8 cellular contexts compared by ENCODE assay signal in the genomic region with DNA sequence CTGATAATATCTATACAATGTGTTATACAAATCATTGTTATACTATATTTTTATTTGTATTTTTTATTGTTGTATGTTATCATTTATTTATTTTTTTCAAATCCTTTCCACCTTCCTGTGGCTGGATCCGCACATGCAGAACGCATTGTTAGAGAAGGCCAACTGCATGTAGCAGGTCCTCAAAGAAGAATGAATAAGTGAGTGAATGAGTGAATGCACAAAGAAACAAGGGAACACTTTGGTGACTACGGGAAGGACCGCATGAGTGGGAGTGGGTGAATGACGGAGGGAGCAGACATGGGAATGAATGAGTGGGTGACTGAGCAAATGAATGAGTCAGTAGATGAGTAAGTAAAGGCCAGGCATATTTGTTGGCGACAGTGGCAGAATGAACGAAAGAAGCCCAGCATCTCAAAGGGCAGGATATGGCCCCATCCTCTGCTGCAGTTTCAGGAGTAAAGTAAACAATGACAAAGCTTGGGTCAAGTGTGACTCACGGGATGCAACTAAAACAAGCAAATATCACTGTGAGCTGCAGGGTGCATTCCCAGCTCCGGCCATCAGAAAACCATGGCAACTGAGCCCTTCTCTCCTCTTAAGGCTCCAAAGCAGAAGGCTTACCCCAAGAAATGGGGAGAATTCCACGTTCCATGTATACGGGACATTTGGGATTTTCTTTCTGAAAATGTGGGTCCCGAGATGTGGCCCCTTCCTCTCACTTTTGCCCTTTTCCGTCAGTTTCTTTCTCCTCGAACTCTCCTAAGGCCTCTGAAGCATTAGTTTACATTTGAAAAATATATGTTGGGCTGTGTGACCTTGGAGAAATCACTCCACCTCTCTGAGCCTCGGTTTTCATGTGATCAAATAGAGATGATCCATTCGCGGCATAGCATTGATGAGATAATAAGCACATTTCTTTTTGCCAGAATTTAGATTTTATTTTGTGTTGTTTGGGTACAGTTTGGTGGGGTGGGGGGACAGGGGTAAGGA. TPM values are rescaled to one million over a fixed set of nuclear protein-coding genes. Genes with fewer than 3 reads are reported as not detected.
DNase-seq lines count a peak whose midpoint lies in the region; ATAC-seq and TF ChIP-seq lines count a peak whose summit lies in the region.

No MANE protein-coding gene starts in this region.

- H3K9me3 Mint-ChIP-seq in natural killer cell treated with Interleukin-12 subunit alpha and Interleukin-12 subunit beta and Interleukin-15 and Interleukin-18, amount 100 ng/mL, for 72 hours, result peaks cover 10% of the 10 kb centered on the region

- H3K4me3 Mint-ChIP-seq in natural killer cell treated with Interleukin-12 subunit alpha and Interleukin-12 subunit beta and Interleukin-15 and Interleukin-18, amount 100 ng/mL, for 72 hours, result no peak overlapping the region

- H3K4me1 Mint-ChIP-seq in natural killer cell treated with Interleukin-12 subunit alpha and Interleukin-12 subunit beta and Interleukin-15 and Interleukin-18, amount 100 ng/mL, for 72 hours (ENCODE audit: low read depth in 2 of 2), result no peaks in the 10 kb centered on the region

- H3K27ac ChIP-seq in ACC112 (ENCODE audit: low read depth, low read length) (peak overlapping the region; percentile 88), HEK293 (ENCODE audit: extremely low read depth, low read depth, low read length) (no peak overlapping the region)

- peaks cover 9% of the 10 kb centered on the region for H3K36me3 Mint-ChIP-seq in natural killer cell treated with Interleukin-12 subunit alpha and Interleukin-12 subunit beta and Interleukin-15 and Interleukin-18, amount 100 ng/mL, for 72 hours

- H3K27ac Mint-ChIP-seq in natural killer cell treated with Interleukin-12 subunit alpha and Interleukin-12 subunit beta and Interleukin-15 and Interleukin-18, amount 100 ng/mL, for 72 hours, result no peak overlapping the region

- peak; percentile 98 for DNase-seq in hepatic stellate cell (ENCODE audit: low spot score)
- no peak for DNase-seq in natural killer cell treated with Interleukin-12 subunit alpha and Interleukin-12 subunit beta and Interleukin-15 and Interleukin-18, amount 100 ng/mL, for 72 hours (ENCODE audit: low spot score)
- DNase-seq in KG1 (lab: John Stamatoyannopoulos, UW), result no peak

- no peak for TF ChIP-seq CTCF in HEK293 (tag by site-specific recombination; IDR thresholded peaks at IDR 0.05)

- peaks cover 14 to 15% of the 10 kb centered on the region in 2 donors for H3K27me3 Mint-ChIP-seq in natural killer cell treated with Interleukin-12 subunit alpha and Interleukin-12 subunit beta and Interleukin-15 and Interleukin-18, amount 100 ng/mL, for 72 hours

- H3K4me1 ChIP-seq in ACC112 (ENCODE audit: control insufficient read depth, insufficient read depth, low read length, unreplicated experiment), result peaks cover 42% of the 10 kb centered on the region
- peaks cover 3% of the 10 kb centered on the region for H3K4me1 ChIP-seq in HEK293 (ENCODE audit: control insufficient read depth, insufficient read depth, low read length)

- ATAC-seq in SK-N-SH treated with all-trans-retinoic acid at 6 μM for 48 hours (peak; percentile 89), GM19023 (IDR thresholded peaks at IDR 0.05; ENCODE audit: unreplicated experiment) (no peak), HG02623 (IDR thresholded peaks at IDR 0.05; ENCODE audit: unreplicated experiment) (no peak)
- ATAC-seq in natural killer cell treated with Interleukin-12 subunit alpha and Interleukin-12 subunit beta and Interleukin-15 and Interleukin-18, amount 100 ng/mL, for 72 hours, result no peak

- CTCF ChIA-PET in HEK293 (lab: Yijun Ruan, JAX), result no interaction called here

- POLR2A ChIA-PET in HEK293 (lab: Yijun Ruan, JAX), result no interaction called here

- no peaks in the 10 kb centered on the region for H3K27me3 ChIP-seq in ACC112 (ENCODE audit: insufficient read depth, low read length)

- H3K79me2 ChIP-seq in ACC112 (ENCODE audit: control insufficient read depth, insufficient read depth, low read length, unreplicated experiment), result no peaks in the 10 kb centered on the region

- H3K4me3 ChIP-seq in ACC112 (ENCODE audit: low read depth, low read length) (no peak overlapping the region), HEK293 (ENCODE audit: low read depth, low read length) (no peak overlapping the region)

- H3K36me3 ChIP-seq in ACC112 (ENCODE audit: insufficient read depth, low read length), result peaks cover 4% of the 10 kb centered on the region; the same call in 1 of the 2 replicates
- H3K36me3 ChIP-seq in HEK293 (ENCODE audit: control insufficient read depth in 2 of 2, insufficient read depth in 1 of 2, low read length in 2 of 2), result no peaks in the 10 kb centered on the region

- H2AFZ ChIP-seq in ACC112 (ENCODE audit: low read length, unreplicated experiment), result peak overlapping the region; percentile 6

- H3K9me3 ChIP-seq in HEK293 (ENCODE audit: control insufficient read depth, insufficient read depth, low read depth, low read length), result no peaks in the 10 kb centered on the region

TF ChIP-seq in HEK293, 187 proteins besides CTCF, POLR2A, EP300 and RAD21 (continues in another document):
- TF ChIP-seq ZNF2 (tag by site-specific recombination; IDR thresholded peaks at IDR 0.05), result no peak
- TF ChIP-seq, protein P1, sequence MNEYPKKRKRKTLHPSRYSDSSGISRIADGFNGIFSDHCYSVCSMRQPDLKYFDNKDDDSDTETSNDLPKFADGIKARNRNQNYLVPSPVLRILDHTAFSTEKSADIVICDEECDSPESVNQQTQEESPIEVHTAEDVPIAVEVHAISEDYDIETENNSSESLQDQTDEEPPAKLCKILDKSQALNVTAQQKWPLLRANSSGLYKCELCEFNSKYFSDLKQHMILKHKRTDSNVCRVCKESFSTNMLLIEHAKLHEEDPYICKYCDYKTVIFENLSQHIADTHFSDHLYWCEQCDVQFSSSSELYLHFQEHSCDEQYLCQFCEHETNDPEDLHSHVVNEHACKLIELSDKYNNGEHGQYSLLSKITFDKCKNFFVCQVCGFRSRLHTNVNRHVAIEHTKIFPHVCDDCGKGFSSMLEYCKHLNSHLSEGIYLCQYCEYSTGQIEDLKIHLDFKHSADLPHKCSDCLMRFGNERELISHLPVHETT (tag by site-specific recombination; IDR thresholded peaks at IDR 0.05), result 0 out of 2 replicates have a peak, but pooled peaks have one; percentile 22
- TF ChIP-seq, protein P2, sequence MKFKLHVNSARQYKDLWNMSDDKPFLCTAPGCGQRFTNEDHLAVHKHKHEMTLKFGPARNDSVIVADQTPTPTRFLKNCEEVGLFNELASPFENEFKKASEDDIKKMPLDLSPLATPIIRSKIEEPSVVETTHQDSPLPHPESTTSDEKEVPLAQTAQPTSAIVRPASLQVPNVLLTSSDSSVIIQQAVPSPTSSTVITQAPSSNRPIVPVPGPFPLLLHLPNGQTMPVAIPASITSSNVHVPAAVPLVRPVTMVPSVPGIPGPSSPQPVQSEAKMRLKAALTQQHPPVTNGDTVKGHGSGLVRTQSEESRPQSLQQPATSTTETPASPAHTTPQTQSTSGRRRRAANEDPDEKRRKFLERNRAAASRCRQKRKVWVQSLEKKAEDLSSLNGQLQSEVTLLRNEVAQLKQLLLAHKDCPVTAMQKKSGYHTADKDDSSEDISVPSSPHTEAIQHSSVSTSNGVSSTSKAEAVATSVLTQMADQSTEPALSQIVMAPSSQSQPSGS (tag by site-specific recombination; IDR thresholded peaks at IDR 0.05; ENCODE audit: low read depth), result no peak
- no peak for TF ChIP-seq ZNF510 (tag by site-specific recombination; IDR thresholded peaks at IDR 0.05; ENCODE audit: insufficient replicate concordance)

TF ChIP-seq in SK-N-SH treated with all-trans-retinoic acid at 6 μM for 48 hours, 23 proteins besides CTCF, POLR2A, EP300 and RAD21 (continues in another document):
- TF ChIP-seq ZC3H10 (CRISPR knock-in tag; IDR thresholded peaks at IDR 0.05), result no peak
- no peak for TF ChIP-seq ZNF8 (CRISPR knock-in tag; IDR thresholded peaks at IDR 0.05)
- no peak for TF ChIP-seq BACH2 (CRISPR knock-in tag; IDR thresholded peaks at IDR 0.05; ENCODE audit: borderline replicate concordance)
- no peak for TF ChIP-seq ZNF565 (CRISPR knock-in tag; conservative IDR thresholded peaks at IDR 0.05; ENCODE audit: low read depth)
- no peak for TF ChIP-seq PPARA (CRISPR knock-in tag; IDR thresholded peaks at IDR 0.05; ENCODE audit: borderline replicate concordance)
- no peak for TF ChIP-seq ZNF70 (CRISPR knock-in tag; IDR thresholded peaks at IDR 0.05)
- TF ChIP-seq, protein P3, sequence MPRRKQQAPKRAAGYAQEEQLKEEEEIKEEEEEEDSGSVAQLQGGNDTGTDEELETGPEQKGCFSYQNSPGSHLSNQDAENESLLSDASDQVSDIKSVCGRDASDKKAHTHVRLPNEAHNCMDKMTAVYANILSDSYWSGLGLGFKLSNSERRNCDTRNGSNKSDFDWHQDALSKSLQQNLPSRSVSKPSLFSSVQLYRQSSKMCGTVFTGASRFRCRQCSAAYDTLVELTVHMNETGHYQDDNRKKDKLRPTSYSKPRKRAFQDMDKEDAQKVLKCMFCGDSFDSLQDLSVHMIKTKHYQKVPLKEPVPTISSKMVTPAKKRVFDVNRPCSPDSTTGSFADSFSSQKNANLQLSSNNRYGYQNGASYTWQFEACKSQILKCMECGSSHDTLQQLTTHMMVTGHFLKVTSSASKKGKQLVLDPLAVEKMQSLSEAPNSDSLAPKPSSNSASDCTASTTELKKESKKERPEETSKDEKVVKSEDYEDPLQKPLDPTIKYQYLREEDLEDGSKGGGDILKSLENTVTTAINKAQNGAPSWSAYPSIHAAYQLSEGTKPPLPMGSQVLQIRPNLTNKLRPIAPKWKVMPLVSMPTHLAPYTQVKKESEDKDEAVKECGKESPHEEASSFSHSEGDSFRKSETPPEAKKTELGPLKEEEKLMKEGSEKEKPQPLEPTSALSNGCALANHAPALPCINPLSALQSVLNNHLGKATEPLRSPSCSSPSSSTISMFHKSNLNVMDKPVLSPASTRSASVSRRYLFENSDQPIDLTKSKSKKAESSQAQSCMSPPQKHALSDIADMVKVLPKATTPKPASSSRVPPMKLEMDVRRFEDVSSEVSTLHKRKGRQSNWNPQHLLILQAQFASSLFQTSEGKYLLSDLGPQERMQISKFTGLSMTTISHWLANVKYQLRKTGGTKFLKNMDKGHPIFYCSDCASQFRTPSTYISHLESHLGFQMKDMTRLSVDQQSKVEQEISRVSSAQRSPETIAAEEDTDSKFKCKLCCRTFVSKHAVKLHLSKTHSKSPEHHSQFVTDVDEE (CRISPR knock-in tag; IDR thresholded peaks at IDR 0.05), result no peak

RNA-seq across cellular contexts. Expression of a gene that starts 24.5 kb away (rescaled TPM):
- not detected for total RNA-seq in natural killer cell treated with Interleukin-12 subunit alpha and Interleukin-12 subunit beta and Interleukin-15 and Interleukin-18, amount 100 ng/mL, for 72 hours
